ENCODE assay signal across 30 cellular contexts in the genomic region with DNA sequence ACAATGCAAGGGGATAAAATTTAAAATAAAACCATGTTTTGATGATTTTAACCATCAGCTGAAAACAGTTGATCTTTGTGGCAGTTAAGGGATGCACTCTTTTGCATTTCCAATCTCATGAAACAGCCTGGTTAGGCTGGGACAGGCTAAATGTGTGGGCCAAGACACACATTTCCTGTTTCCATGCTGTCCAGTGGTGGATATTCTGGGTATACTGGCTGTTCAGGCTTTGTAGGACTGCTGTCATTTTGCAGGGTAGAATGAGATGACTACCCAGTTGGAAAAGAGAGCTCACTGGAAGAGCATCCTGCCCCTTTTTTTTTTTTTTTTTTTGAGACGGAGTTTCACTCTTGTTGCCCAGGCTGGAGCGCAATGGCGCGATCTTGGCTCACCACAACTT.
"Had no signal": no experiment of that assay in that cellular context is flagged by ENCODE, and none has a peak within 500 bp of the region (broad histone marks: within the 10 kb centered on the region; RNA-seq: fewer than 3 reads in every experiment).

No MANE protein-coding gene starts in this region.

- H3K4me3 Mint-ChIP-seq: activated B cell treated with CpG ODN at 0.5 μM for 24 hours; activated CD8-positive, alpha-beta T cell treated with anti-CD3 and anti-CD28 coated beads for 36 hours; activated naive CD4-positive, alpha-beta T cell treated with anti-CD3 and anti-CD28 coated beads for 36 hours; activated naive CD4-positive, alpha-beta T cell treated with anti-CD3 and anti-CD28 coated beads, Interleukin-2, amount 50 U/mL, for 24 hours; activated naive CD8-positive, alpha-beta T cell treated with anti-CD3 and anti-CD28 coated beads for 36 hours; activated naive CD8-positive, alpha-beta T cell treated with anti-CD3 and anti-CD28 coated beads, Interleukin-2, amount 50 U/mL, for 24 hours; activated T-cell treated with anti-CD3 and anti-CD28 coated beads, Interleukin-2, amount 50 U/mL, for 4 hours; T-cell; T-helper 1 cell treated with Interleukin-12 subunit alpha and Interleukin-12 subunit beta and Interleukin-4 antibody, amounts not matched to agents 30 μg/mL and 1 μg/mL, for 36 hours; T-helper 2 cell treated with Interferon-gamma antibody and Interleukin-4, amounts not matched to agents 5 μg/mL and 100 μg/mL, for 36 hours had no signal

- H3K4me1 Mint-ChIP-seq: activated B cell treated with CpG ODN at 0.5 μM for 24 hours; activated naive CD4-positive, alpha-beta T cell treated with anti-CD3 and anti-CD28 coated beads, Interleukin-2, amount 50 U/mL, for 24 hours; activated naive CD8-positive, alpha-beta T cell treated with anti-CD3 and anti-CD28 coated beads for 36 hours; T-cell had no signal

- H3K4me1 ChIP-seq: adrenal gland, body of pancreas, colonic mucosa, esophagus squamous epithelium had no signal

- DNase-seq: activated B cell treated with CpG ODN at 0.5 μM for 24 hours; activated CD4-positive, alpha-beta T cell treated with anti-CD3 and anti-CD28 coated beads for 48 hours; activated CD4-positive, alpha-beta T cell treated with anti-CD3 and anti-CD28 coated beads, Interleukin-2, amount 50 U/mL, for 1 hour; activated CD4-positive, alpha-beta T cell treated with anti-CD3 and anti-CD28 coated beads, Interleukin-2, amount 50 U/mL, for 48 hours; activated CD8-positive, alpha-beta memory T cell treated with anti-CD3 and anti-CD28 coated beads for 24 hours; activated CD8-positive, alpha-beta T cell treated with anti-CD3 and anti-CD28 coated beads for 36 hours; activated effector memory CD4-positive, alpha-beta T cell treated with anti-CD3 and anti-CD28 coated beads, Interleukin-2, amount 50 U/mL, for 16 hours; activated naive CD4-positive, alpha-beta T cell treated with anti-CD3 and anti-CD28 coated beads for 36 hours; activated naive CD8-positive, alpha-beta T cell treated with anti-CD3 and anti-CD28 coated beads for 36 hours; activated naive CD8-positive, alpha-beta T cell treated with anti-CD3 and anti-CD28 coated beads, Interleukin-2, amount 50 U/mL, for 24 hours; activated T-cell treated with anti-CD3 and anti-CD28 coated beads, Interleukin-2, amount 50 U/mL, for 4 hours; adrenal gland; amygdala; aorta; body of pancreas; caudate nucleus; colonic mucosa; effector CD8-positive, alpha-beta T cell; erythroblast; esophagus squamous epithelium; head of caudate nucleus; SW 1271; T-cell; T1000; WERI-Rb-1 had no signal

- ATAC-seq: activated CD4-positive, CD25-positive, alpha-beta regulatory T cell treated with anti-CD3 and anti-CD28 coated beads, Interleukin-2, amount 50 U/mL, for 24 hours; activated CD8-positive, alpha-beta T cell treated with anti-CD3 and anti-CD28 coated beads for 36 hours; activated naive CD8-positive, alpha-beta T cell treated with anti-CD3 and anti-CD28 coated beads, Interleukin-2, amount 50 U/mL, for 24 hours; activated T-cell treated with anti-CD3 and anti-CD28 coated beads, Interleukin-2, amount 50 U/mL, for 4 hours; body of pancreas; T-cell had no signal

- H3K4me3 ChIP-seq: adrenal gland, body of pancreas, colonic mucosa, esophagus squamous epithelium had no signal

- H3K9me3 ChIP-seq: adrenal gland, body of pancreas, colonic mucosa, esophagus squamous epithelium had no signal

- H3K9me3 Mint-ChIP-seq: activated B cell treated with CpG ODN at 0.5 μM for 24 hours; activated CD8-positive, alpha-beta T cell treated with anti-CD3 and anti-CD28 coated beads for 36 hours; activated naive CD4-positive, alpha-beta T cell treated with anti-CD3 and anti-CD28 coated beads for 36 hours; activated naive CD4-positive, alpha-beta T cell treated with anti-CD3 and anti-CD28 coated beads, Interleukin-2, amount 50 U/mL, for 24 hours; activated naive CD8-positive, alpha-beta T cell treated with anti-CD3 and anti-CD28 coated beads for 36 hours; activated naive CD8-positive, alpha-beta T cell treated with anti-CD3 and anti-CD28 coated beads, Interleukin-2, amount 50 U/mL, for 24 hours; activated T-cell treated with anti-CD3 and anti-CD28 coated beads, Interleukin-2, amount 50 U/mL, for 4 hours; activated T-helper 2 cell treated with anti-CD3 and anti-CD28 coated beads, Interferon-gamma antibody, Interleukin-2, Interleukin-4, amounts not matched to agents 10 μg/mL and 5 μg/mL and 100 μg/mL, durations not matched to agents 14 hours and 24 hours and 36 hours; T-cell; T-helper 1 cell treated with Interleukin-12 subunit alpha and Interleukin-12 subunit beta and Interleukin-4 antibody, amounts not matched to agents 30 μg/mL and 1 μg/mL, for 36 hours; T-helper 2 cell treated with Interferon-gamma antibody and Interleukin-4, amounts not matched to agents 5 μg/mL and 100 μg/mL, for 36 hours had no signal

- H3K27ac Mint-ChIP-seq: activated B cell treated with CpG ODN at 0.5 μM for 24 hours; activated CD8-positive, alpha-beta T cell treated with anti-CD3 and anti-CD28 coated beads for 36 hours; activated naive CD4-positive, alpha-beta T cell treated with anti-CD3 and anti-CD28 coated beads for 36 hours; activated naive CD4-positive, alpha-beta T cell treated with anti-CD3 and anti-CD28 coated beads, Interleukin-2, amount 50 U/mL, for 24 hours; activated naive CD8-positive, alpha-beta T cell treated with anti-CD3 and anti-CD28 coated beads for 36 hours; activated naive CD8-positive, alpha-beta T cell treated with anti-CD3 and anti-CD28 coated beads, Interleukin-2, amount 50 U/mL, for 24 hours; activated T-helper 2 cell treated with anti-CD3 and anti-CD28 coated beads, Interferon-gamma antibody, Interleukin-2, Interleukin-4, amounts not matched to agents 10 μg/mL and 5 μg/mL and 100 μg/mL, durations not matched to agents 14 hours and 24 hours and 36 hours; T-cell; T-helper 1 cell treated with Interleukin-12 subunit alpha and Interleukin-12 subunit beta and Interleukin-4 antibody, amounts not matched to agents 30 μg/mL and 1 μg/mL, for 36 hours; T-helper 2 cell treated with Interferon-gamma antibody and Interleukin-4, amounts not matched to agents 5 μg/mL and 100 μg/mL, for 36 hours had no signal

- H3K27ac ChIP-seq: adrenal gland, body of pancreas, colonic mucosa, esophagus squamous epithelium, WERI-Rb-1 had no signal

- H3K27me3 Mint-ChIP-seq: activated B cell treated with CpG ODN at 0.5 μM for 24 hours; activated CD8-positive, alpha-beta T cell treated with anti-CD3 and anti-CD28 coated beads for 36 hours; activated naive CD4-positive, alpha-beta T cell treated with anti-CD3 and anti-CD28 coated beads, Interleukin-2, amount 50 U/mL, for 24 hours; activated naive CD8-positive, alpha-beta T cell treated with anti-CD3 and anti-CD28 coated beads for 36 hours; activated naive CD8-positive, alpha-beta T cell treated with anti-CD3 and anti-CD28 coated beads, Interleukin-2, amount 50 U/mL, for 24 hours; T-cell had no signal

- H3K36me3 ChIP-seq: colonic mucosa had no signal

- H3K27me3 ChIP-seq: adrenal gland, body of pancreas, colonic mucosa, esophagus squamous epithelium had no signal
